In genomic region chr2:168894101-168894500, GRCh38 we compare ENCODE assay signal across 32 cellular contexts. TPM values are rescaled to one million over a fixed set of nuclear protein-coding genes. Genes with fewer than 3 reads are reported as not detected.
"Had no signal": no experiment of that assay in that cellular context is flagged by ENCODE, and none has a peak within 500 bp of the region (broad histone marks: within the 10 kb centered on the region; RNA-seq: fewer than 3 reads in every experiment).

No MANE protein-coding gene starts in this region.

- H3K9me3 ChIP-seq: stomach, suprapubic skin, testis, thoracic aorta, thyroid gland, tibial nerve, transverse colon, upper lobe of left lung, upper lobe of right lung, uterus, vagina had no signal

- H3K27ac Mint-ChIP-seq: stimulated activated effector memory CD8-positive, alpha-beta T cell treated with anti-CD3 and anti-CD28 coated beads, Interleukin-12 subunit alpha, Interleukin-12 subunit beta, amount 100 ng/mL, for 72 hours; stimulated activated memory B cell treated with anti-CD40 and anti-IgM and Interleukin-4, amounts not matched to agents 10 μg/mL and 1 μg/mL and 100 μg/mL, for 72 hours; stimulated activated naive B cell treated with anti-CD40 and anti-IgM and Interleukin-4, amounts not matched to agents 10 μg/mL and 1 μg/mL and 100 μg/mL, for 72 hours; stimulated activated naive CD8-positive, alpha-beta T cell treated with anti-CD3 and anti-CD28 coated beads, Interleukin-15, amount 100 ng/mL, for 72 hours; stimulated activated naive CD8-positive, alpha-beta T cell treated with anti-CD3 and anti-CD28 coated beads, Interleukin-15, Interleukin-2, amounts not matched to agents 100 ng/mL and 50 ng/mL, for 24 hours; type B pancreatic cell had no signal

- FAIRE-seq: urothelium cell line had no signal

- H3K27me3 Mint-ChIP-seq: stimulated activated memory B cell treated with anti-CD40 and anti-IgM and Interleukin-4, amounts not matched to agents 10 μg/mL and 1 μg/mL and 100 μg/mL, for 72 hours had no signal

- H3K4me3 ChIP-seq: stomach, suprapubic skin, testis, thoracic aorta, thyroid gland, tibial nerve, transverse colon, upper lobe of left lung, upper lobe of right lung, uterus, vagina had no signal

- H3K36me3 Mint-ChIP-seq: stimulated activated memory B cell treated with anti-CD40 and anti-IgM and Interleukin-4, amounts not matched to agents 10 μg/mL and 1 μg/mL and 100 μg/mL, for 72 hours; stimulated activated naive B cell treated with anti-CD40 and anti-IgM and Interleukin-4, amounts not matched to agents 10 μg/mL and 1 μg/mL and 100 μg/mL, for 72 hours; type B pancreatic cell had no signal

- H3K36me3 ChIP-seq: stomach, suprapubic skin, thoracic aorta, thyroid gland, tibial nerve, transverse colon, upper lobe of left lung, upper lobe of right lung, uterus, vagina had no signal

- ATAC-seq: stimulated activated effector memory CD8-positive, alpha-beta T cell treated with anti-CD3 and anti-CD28 coated beads, Interleukin-12 subunit alpha, Interleukin-12 subunit beta, amount 100 ng/mL, for 72 hours; stimulated activated memory B cell treated with anti-CD40 and anti-IgM and Interleukin-4, amounts not matched to agents 10 μg/mL and 1 μg/mL and 100 μg/mL, for 72 hours; stimulated activated naive B cell treated with anti-CD40 and anti-IgM and Interleukin-4, amounts not matched to agents 10 μg/mL and 1 μg/mL and 100 μg/mL, for 72 hours; stimulated activated naive CD8-positive, alpha-beta T cell treated with anti-CD3 and anti-CD28 coated beads, Interleukin-15, amount 100 ng/mL, for 72 hours; stimulated activated naive CD8-positive, alpha-beta T cell treated with anti-CD3 and anti-CD28 coated beads, Interleukin-15, Interleukin-2, amounts not matched to agents 100 U/mL and 50 U/mL, for 24 hours; upper lobe of right lung had no signal

- H3K27ac ChIP-seq: stomach, suprapubic skin, testis, thoracic aorta, thyroid gland, tibial nerve, transverse colon, upper lobe of left lung, upper lobe of right lung, uterus, vagina had no signal

- DNase-seq: stimulated activated CD4-positive, alpha-beta T cell treated with anti-CD3 and anti-CD28 coated beads, Interleukin-2, amount 100 ng/mL, for 48 hours; stimulated activated CD4-positive, alpha-beta T cell treated with anti-CD3 and anti-CD28 coated beads, Interleukin-4, amount 100 ng/mL, for 1 hour; stimulated activated CD4-positive, alpha-beta T cell treated with anti-CD3 and anti-CD28 coated beads, Interleukin-4, amount 100 ng/mL, for 24 hours; stimulated activated CD4-positive, alpha-beta T cell treated with anti-CD3 and anti-CD28 coated beads, Interleukin-4, amount 100 ng/mL, for 4 hours; stimulated activated CD8-positive, alpha-beta memory T cell treated with anti-CD3 and anti-CD28 coated beads, Interleukin-4, amount 100 ng/mL, for 48 hours; stimulated activated naive B cell treated with anti-CD40 and anti-IgM and Interleukin-4, amounts not matched to agents 10 μg/mL and 1 μg/mL and 100 μg/mL, for 72 hours; stimulated activated naive CD4-positive, alpha-beta T cell; stimulated activated naive CD4-positive, alpha-beta T cell treated with Interleukin-2 at 50 U/mL for 16 hours; stimulated activated naive CD8-positive, alpha-beta T cell treated with anti-CD3 and anti-CD28 coated beads, Interleukin-15, amount 100 ng/mL, for 72 hours; stimulated activated naive CD8-positive, alpha-beta T cell treated with anti-CD3 and anti-CD28 coated beads, Interleukin-15, Interleukin-2, amounts not matched to agents 100 U/mL and 50 U/mL, for 24 hours; stomach; substantia nigra; testis; thyroid gland; transverse colon; trophoblast cell; upper lobe of left lung; upper lobe of right lung; uterus had no signal

- H3K4me3 Mint-ChIP-seq: stimulated activated effector memory CD8-positive, alpha-beta T cell treated with anti-CD3 and anti-CD28 coated beads, Interleukin-12 subunit alpha, Interleukin-12 subunit beta, amount 100 ng/mL, for 72 hours; stimulated activated memory B cell treated with anti-CD40 and anti-IgM and Interleukin-4, amounts not matched to agents 10 μg/mL and 1 μg/mL and 100 μg/mL, for 72 hours; stimulated activated naive B cell treated with anti-CD40 and anti-IgM and Interleukin-4, amounts not matched to agents 10 μg/mL and 1 μg/mL and 100 μg/mL, for 72 hours; stimulated activated naive CD8-positive, alpha-beta T cell treated with anti-CD3 and anti-CD28 coated beads, Interleukin-15, amount 100 ng/mL, for 72 hours; stimulated activated naive CD8-positive, alpha-beta T cell treated with anti-CD3 and anti-CD28 coated beads, Interleukin-15, Interleukin-2, amounts not matched to agents 100 ng/mL and 50 ng/mL, for 24 hours; type B pancreatic cell had no signal

- H3K9me3 Mint-ChIP-seq: stimulated activated effector memory CD8-positive, alpha-beta T cell treated with anti-CD3 and anti-CD28 coated beads, Interleukin-12 subunit alpha, Interleukin-12 subunit beta, amount 100 ng/mL, for 72 hours; stimulated activated memory B cell treated with anti-CD40 and anti-IgM and Interleukin-4, amounts not matched to agents 10 μg/mL and 1 μg/mL and 100 μg/mL, for 72 hours; stimulated activated naive B cell treated with anti-CD40 and anti-IgM and Interleukin-4, amounts not matched to agents 10 μg/mL and 1 μg/mL and 100 μg/mL, for 72 hours; stimulated activated naive CD8-positive, alpha-beta T cell treated with anti-CD3 and anti-CD28 coated beads, Interleukin-15, amount 100 ng/mL, for 72 hours; stimulated activated naive CD8-positive, alpha-beta T cell treated with anti-CD3 and anti-CD28 coated beads, Interleukin-15, Interleukin-2, amounts not matched to agents 100 ng/mL and 50 ng/mL, for 24 hours; type B pancreatic cell had no signal

- H3K27me3 ChIP-seq: stomach, suprapubic skin, testis, thyroid gland, tibial nerve, transverse colon, upper lobe of left lung, upper lobe of right lung, uterus, vagina had no signal

- H3K4me1 ChIP-seq: testis, uterus had no signal

RNA-seq across cellular contexts. Expression of gene SPC25, which starts 3.9 kb away (rescaled TPM):
- total RNA-seq: subcutaneous adipose tissue, tibial nerve, vagina had no signal

RNA-seq across cellular contexts. Expression of gene G6PC2, which starts 7.0 kb away (rescaled TPM):
- total RNA-seq: subcutaneous adipose tissue, suprapubic skin, temporal lobe, thoracic aorta, tibial nerve, upper lobe of left lung, upper lobe of right lung, ureter, urinary bladder, vagina had no signal
- polyA plus RNA-seq: stomach, urinary bladder had no signal
